Comparison of ENCODE assay signal across 16 cellular contexts in genomic region chr10:89331487-89331886, GRCh38. TPM values are rescaled to one million over a fixed set of nuclear protein-coding genes. Genes with fewer than 3 reads are reported as not detected.
A peak's percentile ranks its signal among the peaks of the same experiment; 100 is the strongest.
DNase-seq lines count a peak whose midpoint lies in the region; ATAC-seq, FAIRE-seq and TF ChIP-seq lines count a peak whose summit lies in the region.
"Not testable (repeated sequence)": the region's sequence is repeated elsewhere in the genome, so short reads cannot be mapped to it uniquely, and the experiment has no call there.
"Had no signal": no experiment of that assay in that cellular context is flagged by ENCODE, and none has a peak within 500 bp of the region (broad histone marks: within the 10 kb centered on the region; RNA-seq: fewer than 3 reads in every experiment).

No MANE protein-coding gene starts in this region.

- in situ Hi-C loops in HepG2 (cut with HindIII; ENCODE audit: extremely low pct_ligation_motif_present, low pct_unique_long_range_greater_than_20kb), result not testable (repeated sequence)

- not testable (repeated sequence) for TF ChIP-seq RAD21 in HepG2 (CRISPR knock-in tag; IDR thresholded peaks at IDR 0.05)

- not testable (repeated sequence) for H4K20me1 ChIP-seq in HepG2 (ENCODE audit: insufficient read depth, low read length)

- WGBS in HepG2 (ENCODE audit: low lambda C conversion rate), result 94% methylated on average over 7 of the region's 7 CpGs

- H3K27ac ChIP-seq in coronary artery, result peak overlapping the region; percentile 23 to 50
- not testable (repeated sequence) for H3K27ac ChIP-seq in HepG2 (ENCODE audit: extremely low read length, insufficient read depth, low read length)

- TF ChIP-seq POLR2A in HepG2 (IDR thresholded peaks at IDR 0.05; ENCODE audit: insufficient read depth in 1 of 2, low read depth in 2 of 2, low read length in 2 of 2), result not testable (repeated sequence)

- H3K9me3 ChIP-seq in HepG2 (ENCODE audit: low read length), result not testable (repeated sequence)

- not testable (repeated sequence) for BruUV-seq in HepG2 (replicated peaks; lab: Mats Ljungman, UMichigan)

- intact Hi-C loops in HepG2 (cut with micrococcal nuclease; ENCODE audit: unreplicated experiment), result not testable (repeated sequence)

- not testable (repeated sequence) for H3K9ac ChIP-seq in HepG2 (ENCODE audit: insufficient read depth, low read depth, low read length)

- not testable (repeated sequence) for H3K27me3 Mint-ChIP-seq in WTC11 (ENCODE audit: low read depth); activated naive CD8-positive, alpha-beta T cell; nephron (ENCODE audit: low read depth)
- peaks cover 39% of the 10 kb centered on the region for H3K27me3 Mint-ChIP-seq in stimulated activated naive CD8-positive, alpha-beta T cell treated with anti-CD3 and anti-CD28 coated beads, Interleukin-15, amount 100 ng/mL, for 72 hours

- H3K36me3 Mint-ChIP-seq in WTC11; activated naive CD8-positive, alpha-beta T cell; nephron (ENCODE audit: low read depth): not testable (repeated sequence)

- not testable (repeated sequence) for H3K79me2 ChIP-seq in HepG2 (ENCODE audit: insufficient read depth, low read length)

- H3K4me3 Mint-ChIP-seq in WTC11, nephron: not testable (repeated sequence)
- peak overlapping the region; percentile 86 for H3K4me3 Mint-ChIP-seq in activated naive CD8-positive, alpha-beta T cell
- peak overlapping the region; percentile 18 to 74 for H3K4me3 Mint-ChIP-seq in stimulated activated naive CD8-positive, alpha-beta T cell treated with anti-CD3 and anti-CD28 coated beads, Interleukin-15, amount 100 ng/mL, for 72 hours

- POLR2A ChIA-PET in WTC11 (lab: Charles Lee), result not testable (repeated sequence)
- POLR2A ChIA-PET in HepG2 (lab: Yijun Ruan, JAX), result interaction anchor here (1.2 to 1.7 kb wide), 4 partner anchors 15 to 315 kb away, joined by 3 to 8 read pairs (median 4); no protein-coding TSS in a partner anchor

- not testable (repeated sequence) for H3K36me3 ChIP-seq in HepG2 (replicated peaks in 1 of 2; ENCODE audit: control insufficient read depth in 1 of 2, insufficient read depth in 2 of 2, low read length in 2 of 2)

- not testable (repeated sequence) for H3K27ac Mint-ChIP-seq in WTC11; stimulated activated naive CD8-positive, alpha-beta T cell treated with anti-CD3 and anti-CD28 coated beads, Interleukin-15, amount 100 ng/mL, for 72 hours
- H3K27ac Mint-ChIP-seq in activated naive CD8-positive, alpha-beta T cell, result peak overlapping the region; percentile 94
- H3K27ac Mint-ChIP-seq in nephron, result peak overlapping the region; percentile 95 to 98 (median 98)

- H2AFZ ChIP-seq in HepG2 (ENCODE audit: low read length), result not testable (repeated sequence)

- not testable (repeated sequence) for H3K9me3 Mint-ChIP-seq in WTC11; activated naive CD8-positive, alpha-beta T cell (ENCODE audit: low read depth); nephron; stimulated activated naive CD8-positive, alpha-beta T cell treated with anti-CD3 and anti-CD28 coated beads, Interleukin-15, amount 100 ng/mL, for 72 hours

- peaks cover 61% of the 10 kb centered on the region for H3K4me1 Mint-ChIP-seq in WTC11
- peaks cover 89% of the 10 kb centered on the region for H3K4me1 Mint-ChIP-seq in activated naive CD8-positive, alpha-beta T cell (ENCODE audit: low read depth)
- H3K4me1 Mint-ChIP-seq in nephron, result peaks cover 53% of the 10 kb centered on the region
- H3K4me1 Mint-ChIP-seq in stimulated activated naive CD8-positive, alpha-beta T cell treated with anti-CD3 and anti-CD28 coated beads, Interleukin-15, amount 100 ng/mL, for 72 hours, result peaks cover 70% of the 10 kb centered on the region

- H3K4me1 ChIP-seq in HepG2 (ENCODE audit: insufficient read depth, low read length), result peaks cover 59% of the 10 kb centered on the region

- peak overlapping the region; percentile 90 for H3K4me3 ChIP-seq in GM12865 (ENCODE audit: low read depth, low read length)
- not testable (repeated sequence) for H3K4me3 ChIP-seq in coronary artery; HepG2 (replicated peaks in 1 of 3; ENCODE audit: insufficient read depth in 1 of 3, low read depth in 2 of 3, low read length in 3 of 3)

- H3K4me2 ChIP-seq in HepG2 (ENCODE audit: low read depth, low read length), result peak overlapping the region; percentile 69; the same call in 1 of the 2 replicates

- CTCF ChIA-PET in WTC11 (lab: Charles Lee); HepG2 (lab: Yijun Ruan, JAX; ENCODE audit: low intra/inter-chr PET ratio, low total read pairs): not testable (repeated sequence)

- H3K27me3 ChIP-seq in HepG2 (ENCODE audit: control insufficient read depth in 1 of 2, insufficient read depth in 2 of 2, low read length in 2 of 2), result not testable (repeated sequence)

- not testable (repeated sequence) for TF ChIP-seq CTCF in GM12865 (IDR thresholded peaks at IDR 0.05; ENCODE audit: insufficient read depth, low read depth, low read length, missing control alignments); WTC11 (IDR thresholded peaks at IDR 0.05); coronary artery (IDR thresholded peaks at IDR 0.05); HepG2 (CRISPR knock-in tag; IDR thresholded peaks at IDR 0.05); nephron (IDR thresholded peaks at IDR 0.05; ENCODE audit: unreplicated experiment in 3 of 3)

- not testable (repeated sequence) for ATAC-seq in WTC11; HepG2; stimulated activated naive CD8-positive, alpha-beta T cell treated with anti-CD3 and anti-CD28 coated beads, Interleukin-15, amount 100 ng/mL, for 72 hours

- not testable (repeated sequence) for FAIRE-seq in HepG2 (lab: Jason Lieb, UNC)

- TF ChIP-seq EP300 in HepG2 (IDR thresholded peaks at IDR 0.05; ENCODE audit: low read depth in 2 of 2, low read length in 2 of 2); HepG2 (CRISPR knock-in tag; IDR thresholded peaks at IDR 0.05; ENCODE audit: borderline replicate concordance): not testable (repeated sequence)

- DNase-seq in GM12865 (ENCODE audit: low read depth); WTC11 (ENCODE audit: low spot score); coronary artery (ENCODE audit: low spot score); HepG2 (ENCODE audit: low spot score); stimulated activated naive CD8-positive, alpha-beta T cell treated with anti-CD3 and anti-CD28 coated beads, Interleukin-15, amount 100 ng/mL, for 72 hours: not testable (repeated sequence)

RNA-seq across cellular contexts. Expression of gene IFIT3, which starts 3.7 kb away (rescaled TPM):
- total RNA-seq in WTC11 (2021), result 0.14 to 0.42 TPM (median 0.39 TPM) in 3 replicates
- 3.1 and 4.3 TPM in 2 replicates for total RNA-seq in HepG2 (2016; rRNA removed; fragmentation: Illumina TruSeq; extraction: Trizol)
- total RNA-seq in HepG2 (2016; cell fraction: cytosol; rRNA removed; fragmentation: Illumina TruSeq; extraction: Trizol; ENCODE audit: low read depth), result 0.71 TPM in 2 replicates
- total RNA-seq in HepG2 (2016; cell fraction: insoluble cytoplasmic fraction; rRNA removed; fragmentation: Illumina TruSeq; extraction: Trizol), result 3.0 and 4.6 TPM in 2 replicates
- total RNA-seq in HepG2 (2016; cell fraction: membrane; rRNA removed; fragmentation: Illumina TruSeq; extraction: Trizol), result 1.6 and 1.7 TPM in 2 replicates
- total RNA-seq in HepG2 (2016; cell fraction: nucleus; rRNA removed; fragmentation: Illumina TruSeq; extraction: Trizol), result 1.6 TPM in 2 replicates
- 0.48 and 0.56 TPM in 2 replicates for polyA plus RNA-seq in HepG2 (2011; rRNA removed)
- polyA plus RNA-seq in HepG2 (2011; cell fraction: cytosol; rRNA removed), result 0.40 and 0.67 TPM in 2 replicates
- 0.07 and 0.08 TPM in 2 replicates for polyA plus RNA-seq in HepG2 (2011; cell fraction: nucleus; rRNA removed)
- 1.1 and 1.5 TPM in 2 replicates for polyA plus RNA-seq in HepG2 (2012)
- polyA plus RNA-seq in HepG2 (2016; cell fraction: cytosol; fragmentation: Illumina TruSeq; extraction: Trizol; ENCODE audit: low read depth), result 0.34 and 0.44 TPM in 2 replicates
- polyA plus RNA-seq in HepG2 (2016; cell fraction: insoluble cytoplasmic fraction; fragmentation: Illumina TruSeq; extraction: Trizol; ENCODE audit: low read depth), result 2.9 and 3.4 TPM in 2 replicates
- 0.82 and 0.90 TPM in 2 replicates for polyA plus RNA-seq in HepG2 (2016; cell fraction: membrane; fragmentation: Illumina TruSeq; extraction: Trizol; ENCODE audit: low read depth)
- 1.1 and 1.6 TPM in 2 replicates for polyA plus RNA-seq in HepG2 (2016; cell fraction: nucleus; fragmentation: Illumina TruSeq; extraction: Trizol; ENCODE audit: insufficient read depth, low read depth)
- polyA minus RNA-seq in HepG2 (2011; rRNA and poly(A)+ RNA removed; ENCODE audit: low replicate concordance), result 0.16 and 2.1 TPM in 2 replicates
- 0.88 and 0.99 TPM in 2 replicates for polyA minus RNA-seq in HepG2 (2011; cell fraction: cytosol; rRNA and poly(A)+ RNA removed)
- polyA minus RNA-seq in HepG2 (2011; cell fraction: nucleus; rRNA and poly(A)+ RNA removed), result 0.26 and 0.99 TPM in 2 replicates

RNA-seq across cellular contexts. Expression of gene IFIT2, which starts 29.6 kb away (rescaled TPM):
- total RNA-seq in WTC11 (2021) (0.07 to 0.15 TPM (median 0.14 TPM) in 3 replicates), HepG2 (2016; rRNA removed; fragmentation: Illumina TruSeq; extraction: Trizol) (0.15 and 0.27 TPM in 2 replicates)
- 0.10 TPM in 1 of 2 replicates, not detected in the other for total RNA-seq in HepG2 (2016; cell fraction: cytosol; rRNA removed; fragmentation: Illumina TruSeq; extraction: Trizol; ENCODE audit: low read depth)
- 0.22 and 0.31 TPM in 2 replicates for total RNA-seq in HepG2 (2016; cell fraction: insoluble cytoplasmic fraction; rRNA removed; fragmentation: Illumina TruSeq; extraction: Trizol)
- 0.07 and 0.12 TPM in 2 replicates for total RNA-seq in HepG2 (2016; cell fraction: membrane; rRNA removed; fragmentation: Illumina TruSeq; extraction: Trizol)
- total RNA-seq in HepG2 (2016; cell fraction: nucleus; rRNA removed; fragmentation: Illumina TruSeq; extraction: Trizol), result not detected in 2 replicates
- 0.04 and 0.07 TPM in 2 replicates for polyA plus RNA-seq in HepG2 (2011; rRNA removed)
- 0.04 TPM in 2 replicates for polyA plus RNA-seq in HepG2 (2011; cell fraction: cytosol; rRNA removed)
- polyA plus RNA-seq in HepG2 (2011; cell fraction: nucleus; rRNA removed), result 0.03 TPM in 1 of 2 replicates, not detected in the other
- 0.08 and 0.11 TPM in 2 replicates for polyA plus RNA-seq in HepG2 (2012)
- 0.06 TPM in 1 of 2 replicates, not detected in the other for polyA plus RNA-seq in HepG2 (2016; cell fraction: cytosol; fragmentation: Illumina TruSeq; extraction: Trizol; ENCODE audit: low read depth)
- 0.12 and 0.26 TPM in 2 replicates for polyA plus RNA-seq in HepG2 (2016; cell fraction: insoluble cytoplasmic fraction; fragmentation: Illumina TruSeq; extraction: Trizol; ENCODE audit: low read depth)
- 0.07 TPM in 1 of 2 replicates, not detected in the other for polyA plus RNA-seq in HepG2 (2016; cell fraction: membrane; fragmentation: Illumina TruSeq; extraction: Trizol; ENCODE audit: low read depth)
- 0.40 TPM in 1 of 2 replicates, not detected in the other for polyA plus RNA-seq in HepG2 (2016; cell fraction: nucleus; fragmentation: Illumina TruSeq; extraction: Trizol; ENCODE audit: insufficient read depth, low read depth)
- polyA minus RNA-seq in HepG2 (2011; rRNA and poly(A)+ RNA removed; ENCODE audit: low replicate concordance), result 1.7 TPM in 1 of 2 replicates, not detected in the other
- polyA minus RNA-seq in HepG2 (2011; cell fraction: cytosol; rRNA and poly(A)+ RNA removed), result not detected in 2 replicates
- 0.12 TPM in 1 of 2 replicates, not detected in the other for polyA minus RNA-seq in HepG2 (2011; cell fraction: nucleus; rRNA and poly(A)+ RNA removed)

RNA-seq across cellular contexts. Expression of gene IFIT1B, which starts 46.4 kb away (rescaled TPM):
- total RNA-seq in WTC11 (2021), result not detected in 3 replicates
- not detected in 2 replicates for total RNA-seq in HepG2 (2016; rRNA removed; fragmentation: Illumina TruSeq; extraction: Trizol)
- not detected in 2 replicates for total RNA-seq in HepG2 (2016; cell fraction: cytosol; rRNA removed; fragmentation: Illumina TruSeq; extraction: Trizol; ENCODE audit: low read depth)
- total RNA-seq in HepG2 (2016; cell fraction: insoluble cytoplasmic fraction; rRNA removed; fragmentation: Illumina TruSeq; extraction: Trizol), result not detected in 2 replicates
- total RNA-seq in HepG2 (2016; cell fraction: membrane; rRNA removed; fragmentation: Illumina TruSeq; extraction: Trizol), result not detected in 2 replicates
- total RNA-seq in HepG2 (2016; cell fraction: nucleus; rRNA removed; fragmentation: Illumina TruSeq; extraction: Trizol), result not detected in 2 replicates
- polyA plus RNA-seq in HepG2 (2011; rRNA removed), result not detected in 2 replicates
- not detected in 2 replicates for polyA plus RNA-seq in HepG2 (2011; cell fraction: cytosol; rRNA removed)
- polyA plus RNA-seq in HepG2 (2011; cell fraction: nucleus; rRNA removed), result not detected in 2 replicates
- not detected in 2 replicates for polyA plus RNA-seq in HepG2 (2012)
- polyA plus RNA-seq in HepG2 (2016; cell fraction: cytosol; fragmentation: Illumina TruSeq; extraction: Trizol; ENCODE audit: low read depth), result not detected in 2 replicates
- polyA plus RNA-seq in HepG2 (2016; cell fraction: insoluble cytoplasmic fraction; fragmentation: Illumina TruSeq; extraction: Trizol; ENCODE audit: low read depth), result not detected in 2 replicates
- not detected in 2 replicates for polyA plus RNA-seq in HepG2 (2016; cell fraction: membrane; fragmentation: Illumina TruSeq; extraction: Trizol; ENCODE audit: low read depth)
- not detected in 2 replicates for polyA plus RNA-seq in HepG2 (2016; cell fraction: nucleus; fragmentation: Illumina TruSeq; extraction: Trizol; ENCODE audit: insufficient read depth, low read depth)
- polyA minus RNA-seq in HepG2 (2011; rRNA and poly(A)+ RNA removed; ENCODE audit: low replicate concordance), result not detected in 2 replicates
- not detected in 2 replicates for polyA minus RNA-seq in HepG2 (2011; cell fraction: cytosol; rRNA and poly(A)+ RNA removed)
- not detected in 2 replicates for polyA minus RNA-seq in HepG2 (2011; cell fraction: nucleus; rRNA and poly(A)+ RNA removed)
- total RNA-seq: activated CD4-positive, alpha-beta memory T cell treated with anti-CD3 and anti-CD28 coated beads for 36 hours; activated naive CD4-positive, alpha-beta T cell treated with anti-CD3 and anti-CD28 coated beads, Interleukin-2, amount 50 U/mL, for 72 hours; breast epithelium; Calu3; dermis blood vessel endothelial cell; mesenteric fat pad; PC-9; SJSA1 had no signal
- polyA plus RNA-seq: keratinocyte had no signal
